12 cellular contexts compared by ENCODE assay signal in the genomic region with DNA sequence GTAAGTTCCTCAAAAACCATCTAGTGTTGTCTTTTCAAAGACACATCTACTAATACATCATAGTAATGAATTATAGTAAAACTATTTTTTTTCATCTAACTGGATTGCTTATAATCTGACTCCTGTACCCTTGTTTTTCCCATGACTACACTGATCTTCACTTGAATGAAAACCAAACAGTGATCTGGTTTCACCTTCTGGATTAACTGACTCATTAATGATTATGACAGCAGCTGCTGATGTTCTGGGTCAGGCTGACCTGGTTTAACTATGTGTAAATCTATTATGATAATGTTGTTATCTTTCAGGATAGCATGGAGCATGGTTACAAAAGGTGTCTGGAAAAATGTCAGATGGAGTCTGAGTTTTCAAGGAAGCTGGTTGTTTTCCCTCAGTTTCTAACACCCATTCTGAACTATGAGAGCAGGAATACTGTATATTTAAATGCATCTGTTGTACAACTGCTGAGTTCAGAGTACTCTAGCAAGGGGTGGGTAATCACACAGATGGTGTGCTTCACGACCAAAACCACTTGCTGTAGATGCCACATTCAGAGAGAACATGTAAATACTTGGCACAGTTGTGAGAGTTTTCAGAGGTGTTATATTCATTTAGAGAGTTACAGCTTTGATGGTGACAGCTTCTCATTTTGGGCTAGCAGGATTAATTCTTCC.
DNase-seq lines count a peak whose midpoint lies in the region; ATAC-seq and FAIRE-seq lines count a peak whose summit lies in the region.
"Had no signal": no experiment of that assay in that cellular context is flagged by ENCODE, and none has a peak within 500 bp of the region (broad histone marks: within the 10 kb centered on the region; RNA-seq: fewer than 3 reads in every experiment).

No MANE protein-coding gene starts in this region.

- POLR2A ChIA-PET in naive thymus-derived CD8-positive, alpha-beta T cell (lab: Charles Lee) = no interaction called here

- no peak overlapping the region for H3K27ac Mint-ChIP-seq in naive thymus-derived CD8-positive, alpha-beta T cell
- H3K27ac Mint-ChIP-seq: T-helper 17 cell had no signal

- FAIRE-seq in islet of Langerhans (lab: Jason Lieb, UNC) = peak; percentile 99

- no peak overlapping the region for H3K4me3 Mint-ChIP-seq in naive thymus-derived CD8-positive, alpha-beta T cell
- H3K4me3 Mint-ChIP-seq: T-helper 17 cell had no signal

- ATAC-seq in GM18511 (IDR thresholded peaks at IDR 0.05; ENCODE audit: unreplicated experiment) (peak; percentile 77), GM21619 (IDR thresholded peaks at IDR 0.05; ENCODE audit: unreplicated experiment) (peak; percentile 80), HG03025 (IDR thresholded peaks at IDR 0.05; ENCODE audit: low FRiP score, unreplicated experiment) (no peak)
- ATAC-seq in naive thymus-derived CD8-positive, alpha-beta T cell = no peak
- ATAC-seq: T-helper 17 cell had no signal

- peaks cover 0 to 26% (median 13%) of the 10 kb centered on the region in 9 donors for H3K9me3 Mint-ChIP-seq in naive thymus-derived CD8-positive, alpha-beta T cell

- peaks cover 0 to 15% (median 9%) of the 10 kb centered on the region in 3 donors for H3K36me3 Mint-ChIP-seq in naive thymus-derived CD8-positive, alpha-beta T cell

- H3K27me3 Mint-ChIP-seq in naive thymus-derived CD8-positive, alpha-beta T cell = no peaks in the 10 kb centered on the region
- H3K27me3 Mint-ChIP-seq: T-helper 17 cell had no signal

- peaks cover under 1 to 13% (median 3%) of the 10 kb centered on the region in 4 donors for H3K4me1 Mint-ChIP-seq in naive thymus-derived CD8-positive, alpha-beta T cell

- DNase-seq in NCI-H1694 (lab: John Stamatoyannopoulos, UW) = peak; percentile 85
- no peak for DNase-seq in naive thymus-derived CD8-positive, alpha-beta T cell
- DNase-seq in NCI-H2227 treated with DMSO at 0.1 percent for 48 hours (lab: John Stamatoyannopoulos, UW) = no peak
- DNase-seq in cerebellar nuclear complex (lab: John Stamatoyannopoulos, UW) = no peak
- DNase-seq: activated naive CD4-positive, alpha-beta T cell treated with Interleukin-2 at 50 U/mL for 16 hours; HCEC 1CT; MM.1S; T-helper 17 cell had no signal

Comparison
In these comparisons a context has a peak if more than half of its experiments do, and no peak if none do; other contexts are left out.
1. ATAC-seq: peak in GM18511 (single experiment) and GM21619 (single experiment); none in naive thymus-derived CD8-positive, alpha-beta T cell (0 of 2) and HG03025 (single experiment).